7 cellular contexts compared by ENCODE assay signal in genomic region chr11:126959700-126960099, GRCh38. TPM values are rescaled to one million over a fixed set of nuclear protein-coding genes. Genes with fewer than 3 reads are reported as not detected.
"Had no signal": no experiment of that assay in that cellular context is flagged by ENCODE, and none has a peak within 500 bp of the region (broad histone marks: within the 10 kb centered on the region; RNA-seq: fewer than 3 reads in every experiment).

No MANE protein-coding gene starts in this region.

- FAIRE-seq: HTR-8/SVneo, K562 had no signal

- DNase-seq: IMR-90, KBM-7, KG1 had no signal

- H3K27ac ChIP-seq: HL-60 had no signal

- ATAC-seq: K562 had no signal

- H3K4me3 ChIP-seq: K562 had no signal

RNA-seq across cellular contexts. Expression of gene KIRREL3, which starts 40.9 kb away (rescaled TPM):
- polyA plus RNA-seq: IgD-negative memory B cell had no signal
